ENCODE assay signal across 8 cellular contexts in the genomic region with DNA sequence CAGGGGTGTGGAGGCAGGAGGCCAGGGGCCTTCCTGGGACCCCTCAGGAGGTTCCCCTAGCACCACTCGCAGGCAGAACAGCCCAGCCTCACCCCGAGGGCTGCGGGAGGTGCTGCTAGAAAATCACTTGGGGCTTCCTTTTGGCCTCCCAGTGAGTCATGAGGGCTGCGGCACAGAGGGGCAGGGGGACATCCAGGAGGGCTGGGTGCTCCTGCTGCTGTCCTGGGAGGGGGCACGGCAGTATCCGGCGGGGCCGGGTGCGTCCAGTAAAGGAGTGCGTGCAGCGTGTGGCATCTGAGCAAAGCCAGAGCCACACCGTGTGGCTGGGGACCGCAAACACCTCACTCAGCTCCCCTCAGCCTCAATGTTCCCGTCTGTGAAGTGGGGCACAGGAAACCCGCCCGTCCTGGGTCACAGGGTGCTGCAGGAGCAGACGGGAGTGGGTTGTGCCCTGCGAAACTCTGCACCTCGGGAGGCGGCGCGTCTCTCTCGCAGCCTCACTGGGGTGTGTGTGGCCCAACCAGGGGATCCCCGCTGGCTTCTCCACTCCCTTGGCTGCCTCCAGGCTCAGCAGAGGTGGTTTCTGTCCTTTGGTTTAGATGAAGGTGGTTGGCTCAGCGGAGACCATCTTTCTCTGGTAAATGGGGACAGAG.
A peak's percentile ranks its signal among the peaks of the same experiment; 100 is the strongest.
DNase-seq lines count a peak whose midpoint lies in the region; ATAC-seq and TF ChIP-seq lines count a peak whose summit lies in the region.
"Not testable (repeated sequence)": the region's sequence is repeated elsewhere in the genome, so short reads cannot be mapped to it uniquely, and the experiment has no call there.

No MANE protein-coding gene starts in this region.

- not testable (repeated sequence) for H3K4me3 ChIP-seq in BLaER1, SJSA1
- peak overlapping the region; percentile 47 for H3K4me3 ChIP-seq in coronary artery

- peaks cover 18% of the 10 kb centered on the region for H3K27me3 ChIP-seq in BLaER1
- not testable (repeated sequence) for H3K27me3 ChIP-seq in SJSA1 (replicated peaks)

- H3K27ac Mint-ChIP-seq in nephron = peak overlapping the region in 2 of 3 experiments; percentile 61 to 70
- H3K27ac Mint-ChIP-seq in stimulated activated naive CD8-positive, alpha-beta T cell treated with anti-CD3 and anti-CD28 coated beads, Interleukin-15, amount 100 ng/mL, for 72 hours = not testable (repeated sequence)

- not testable (repeated sequence) for H3K36me3 Mint-ChIP-seq in activated T-cell treated with anti-CD3 and anti-CD28 coated beads, Interleukin-2, amount 50 U/mL, for 4 hours (ENCODE audit: insufficient read depth); nephron (ENCODE audit: low read depth)

- not testable (repeated sequence) for H4K20me1 ChIP-seq in BLaER1

- not testable (repeated sequence) for H3K36me3 ChIP-seq in BLaER1, SJSA1

- not testable (repeated sequence) for H3K27ac ChIP-seq in BLaER1
- H3K27ac ChIP-seq in SJSA1 = peak overlapping the region; percentile 53; the same call in 1 of the 2 replicates
- H3K27ac ChIP-seq in coronary artery = peak overlapping the region; percentile 56 to 60

- H3K4me1 ChIP-seq in BLaER1 (peaks cover 54% of the 10 kb centered on the region), SJSA1 (replicated peaks) (peaks cover 15% of the 10 kb centered on the region)

- DNase-seq in SJSA1 (ENCODE audit: low read depth in 1 of 2, low spot score in 2 of 2); coronary artery (ENCODE audit: low spot score): not testable (repeated sequence)
- DNase-seq in activated T-cell treated with anti-CD3 and anti-CD28 coated beads, Interleukin-2, amount 50 U/mL, for 4 hours = peak; percentile 15
- DNase-seq in stimulated activated naive CD8-positive, alpha-beta T cell treated with anti-CD3 and anti-CD28 coated beads, Interleukin-15, amount 100 ng/mL, for 72 hours = peak in 1 of 2 donors; percentile 6

- not testable (repeated sequence) for H3K4me1 Mint-ChIP-seq in activated T-cell treated with anti-CD3 and anti-CD28 coated beads, Interleukin-2, amount 50 U/mL, for 4 hours (ENCODE audit: low read depth)
- H3K4me1 Mint-ChIP-seq in nephron = peaks cover 51% of the 10 kb centered on the region
- peaks cover 20% of the 10 kb centered on the region for H3K4me1 Mint-ChIP-seq in stimulated activated naive CD8-positive, alpha-beta T cell treated with anti-CD3 and anti-CD28 coated beads, Interleukin-15, amount 100 ng/mL, for 72 hours

- peaks cover 36% of the 10 kb centered on the region for H3K27me3 Mint-ChIP-seq in activated T-cell treated with anti-CD3 and anti-CD28 coated beads, Interleukin-2, amount 50 U/mL, for 4 hours (ENCODE audit: low read depth)
- peaks cover 20% of the 10 kb centered on the region for H3K27me3 Mint-ChIP-seq in nephron (ENCODE audit: low read depth)
- peaks cover 69% of the 10 kb centered on the region for H3K27me3 Mint-ChIP-seq in stimulated activated naive CD8-positive, alpha-beta T cell treated with anti-CD3 and anti-CD28 coated beads, Interleukin-15, amount 100 ng/mL, for 72 hours

- ATAC-seq in GM19023 (IDR thresholded peaks at IDR 0.05; ENCODE audit: unreplicated experiment) (peak; percentile 31), HG02623 (IDR thresholded peaks at IDR 0.05; ENCODE audit: unreplicated experiment) (peak; percentile 17)
- peak in 1 of 2 donors; percentile 51 for ATAC-seq in activated T-cell treated with anti-CD3 and anti-CD28 coated beads, Interleukin-2, amount 50 U/mL, for 4 hours
- peak; percentile 54 for ATAC-seq in stimulated activated naive CD8-positive, alpha-beta T cell treated with anti-CD3 and anti-CD28 coated beads, Interleukin-15, amount 100 ng/mL, for 72 hours

- not testable (repeated sequence) for H3K9ac ChIP-seq in BLaER1

- peak overlapping the region; percentile 50; the same call in 1 of the 2 replicates for H3K4me2 ChIP-seq in BLaER1

- H3K9me3 Mint-ChIP-seq in activated T-cell treated with anti-CD3 and anti-CD28 coated beads, Interleukin-2, amount 50 U/mL, for 4 hours; nephron; stimulated activated naive CD8-positive, alpha-beta T cell treated with anti-CD3 and anti-CD28 coated beads, Interleukin-15, amount 100 ng/mL, for 72 hours: not testable (repeated sequence)

- H3K9me3 ChIP-seq in BLaER1; SJSA1 (replicated peaks): not testable (repeated sequence)

- H3K4me3 Mint-ChIP-seq in activated T-cell treated with anti-CD3 and anti-CD28 coated beads, Interleukin-2, amount 50 U/mL, for 4 hours; nephron: not testable (repeated sequence)
- peak overlapping the region in 1 of 2 donors; percentile 68 for H3K4me3 Mint-ChIP-seq in stimulated activated naive CD8-positive, alpha-beta T cell treated with anti-CD3 and anti-CD28 coated beads, Interleukin-15, amount 100 ng/mL, for 72 hours

- TF ChIP-seq CTCF in coronary artery (IDR thresholded peaks at IDR 0.05); nephron (IDR thresholded peaks at IDR 0.05; ENCODE audit: unreplicated experiment in 3 of 3): not testable (repeated sequence)
